In the genomic region with DNA sequence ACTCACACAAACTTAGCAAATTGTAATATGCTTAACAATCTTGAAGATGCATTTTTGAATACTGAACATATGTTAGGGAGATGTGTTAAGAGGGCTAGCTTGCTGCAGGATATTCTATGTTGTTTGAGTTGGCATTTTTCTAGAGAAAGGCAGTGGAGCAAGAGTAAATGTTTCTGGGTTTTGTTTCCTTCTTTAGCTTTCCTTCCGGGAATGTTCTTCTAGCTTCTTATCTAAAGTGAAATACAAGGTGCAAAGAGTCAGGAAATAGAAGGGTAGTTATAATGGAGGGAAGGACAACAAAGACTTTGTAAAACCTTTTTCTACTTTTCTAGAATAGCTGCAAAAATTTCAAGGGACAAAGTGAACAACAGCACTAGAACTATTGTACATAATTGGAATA, we compare ENCODE assay signal across 15 cellular contexts.
"Had no signal": no experiment of that assay in that cellular context is flagged by ENCODE, and none has a peak within 500 bp of the region (broad histone marks: within the 10 kb centered on the region; RNA-seq: fewer than 3 reads in every experiment).

No MANE protein-coding gene starts in this region.

- H3K27ac ChIP-seq: colonic mucosa, tibial nerve, vagina had no signal

- H3K36me3 ChIP-seq: colonic mucosa, tibial nerve, vagina had no signal

- FAIRE-seq: astrocyte, kidney had no signal

- H3K27me3 ChIP-seq: colonic mucosa, tibial nerve, vagina had no signal

- H3K4me3 ChIP-seq: colonic mucosa, tibial nerve, vagina had no signal

- ATAC-seq: activated naive CD8-positive, alpha-beta T cell treated with anti-CD3 and anti-CD28 coated beads, Interleukin-2, amount 50 U/mL, for 24 hours; left ventricle myocardium superior; stimulated activated naive B cell treated with anti-CD40 and anti-IgM and Interleukin-4, amounts not matched to agents 10 μg/mL and 1 μg/mL and 100 μg/mL, for 72 hours had no signal

- DNase-seq: activated CD4-positive, alpha-beta T cell treated with anti-CD3 and anti-CD28 coated beads, Interleukin-2, amount 50 U/mL, for 48 hours; activated naive CD4-positive, alpha-beta T cell treated with anti-CD3 and anti-CD28 coated beads for 36 hours; activated naive CD8-positive, alpha-beta T cell treated with anti-CD3 and anti-CD28 coated beads, Interleukin-2, amount 50 U/mL, for 24 hours; caudate nucleus; colonic mucosa; foreskin fibroblast; hypothalamus; kidney; left ventricle myocardium superior; mesenchymal stem cell; stimulated activated CD4-positive, alpha-beta T cell treated with anti-CD3 and anti-CD28 coated beads, Interleukin-12 subunit alpha, Interleukin-12 subunit beta, amount 100 ng/mL, for 4 hours; stimulated activated naive B cell treated with anti-CD40 and anti-IgM and Interleukin-4, amounts not matched to agents 10 μg/mL and 1 μg/mL and 100 μg/mL, for 72 hours had no signal

- H3K4me1 ChIP-seq: colonic mucosa, vagina had no signal

- H3K9me3 ChIP-seq: colonic mucosa, tibial nerve, vagina had no signal
